In the genomic region with DNA sequence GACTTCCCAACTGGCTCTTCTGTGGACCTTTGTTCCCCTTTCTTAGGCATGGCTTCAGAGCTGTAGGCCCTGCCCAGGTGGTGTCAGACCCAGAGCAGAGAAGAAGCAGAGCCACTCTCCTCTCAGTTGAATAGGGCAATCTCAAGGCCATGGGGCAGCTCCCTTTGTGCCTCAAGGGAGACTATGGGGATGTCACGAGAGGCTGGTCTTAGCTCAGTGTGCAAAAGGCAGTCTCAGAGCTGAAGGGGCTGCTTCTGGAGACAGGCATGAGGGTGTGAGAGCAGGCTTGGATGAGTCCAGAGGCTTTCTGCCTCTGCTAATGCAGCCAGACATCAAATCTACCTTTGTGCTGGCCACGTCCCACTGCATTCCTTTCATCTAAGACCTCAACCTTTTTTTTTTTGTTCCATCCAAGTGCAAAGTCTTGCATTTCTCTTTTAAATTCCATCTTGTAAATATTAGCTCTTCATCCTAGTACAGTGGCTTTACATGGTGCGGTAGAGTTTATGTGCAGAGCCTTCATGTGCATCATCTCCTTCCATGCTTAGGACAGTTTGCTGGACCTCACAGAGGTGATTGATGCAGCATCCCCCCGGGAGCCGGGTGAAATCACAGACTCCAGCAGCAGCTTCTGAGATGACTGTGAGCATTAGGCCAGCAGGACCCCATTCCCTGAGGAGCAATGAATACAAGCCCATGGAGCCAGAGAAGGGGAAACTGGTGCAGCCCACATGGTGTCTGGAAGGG, we compare ENCODE assay signal across 1 cellular context.
TF ChIP-seq lines count a peak whose summit lies in the region.

No MANE protein-coding gene starts in this region.

TF ChIP-seq in GM12878, 131 proteins besides CTCF, POLR2A, EP300 and RAD21:
- TF ChIP-seq MEF2B (IDR thresholded peaks at IDR 0.05; ENCODE audit: partially characterized antibody, poor library complexity, severe bottlenecking) (peak; percentile 20), BHLHE40 (IDR thresholded peaks at IDR 0.05; ENCODE audit: borderline replicate concordance in 1 of 2, low read depth in 2 of 2, low read length in 1 of 2) (peak in 1 of 2 experiments; percentile 30; a peak in 1 of 4 replicates), SUPT20H (IDR thresholded peaks at IDR 0.05; ENCODE audit: borderline replicate concordance, control insufficient read depth, low read depth, low read length) (no peak), WRNIP1 (IDR thresholded peaks at IDR 0.05; ENCODE audit: borderline replicate concordance, low read depth, low read length) (no peak), TARDBP (IDR thresholded peaks at IDR 0.05; ENCODE audit: borderline replicate concordance) (no peak), MEF2A (IDR thresholded peaks at IDR 0.05; ENCODE audit: insufficient read depth, low read depth, low read length) (no peak)
- TF ChIP-seq, protein P1, sequence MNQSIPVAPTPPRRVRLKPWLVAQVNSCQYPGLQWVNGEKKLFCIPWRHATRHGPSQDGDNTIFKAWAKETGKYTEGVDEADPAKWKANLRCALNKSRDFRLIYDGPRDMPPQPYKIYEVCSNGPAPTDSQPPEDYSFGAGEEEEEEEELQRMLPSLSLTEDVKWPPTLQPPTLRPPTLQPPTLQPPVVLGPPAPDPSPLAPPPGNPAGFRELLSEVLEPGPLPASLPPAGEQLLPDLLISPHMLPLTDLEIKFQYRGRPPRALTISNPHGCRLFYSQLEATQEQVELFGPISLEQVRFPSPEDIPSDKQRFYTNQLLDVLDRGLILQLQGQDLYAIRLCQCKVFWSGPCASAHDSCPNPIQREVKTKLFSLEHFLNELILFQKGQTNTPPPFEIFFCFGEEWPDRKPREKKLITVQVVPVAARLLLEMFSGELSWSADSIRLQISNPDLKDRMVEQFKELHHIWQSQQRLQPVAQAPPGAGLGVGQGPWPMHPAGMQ (IDR thresholded peaks at IDR 0.05; ENCODE audit: borderline replicate concordance), result no peak
- TF ChIP-seq, protein P2, sequence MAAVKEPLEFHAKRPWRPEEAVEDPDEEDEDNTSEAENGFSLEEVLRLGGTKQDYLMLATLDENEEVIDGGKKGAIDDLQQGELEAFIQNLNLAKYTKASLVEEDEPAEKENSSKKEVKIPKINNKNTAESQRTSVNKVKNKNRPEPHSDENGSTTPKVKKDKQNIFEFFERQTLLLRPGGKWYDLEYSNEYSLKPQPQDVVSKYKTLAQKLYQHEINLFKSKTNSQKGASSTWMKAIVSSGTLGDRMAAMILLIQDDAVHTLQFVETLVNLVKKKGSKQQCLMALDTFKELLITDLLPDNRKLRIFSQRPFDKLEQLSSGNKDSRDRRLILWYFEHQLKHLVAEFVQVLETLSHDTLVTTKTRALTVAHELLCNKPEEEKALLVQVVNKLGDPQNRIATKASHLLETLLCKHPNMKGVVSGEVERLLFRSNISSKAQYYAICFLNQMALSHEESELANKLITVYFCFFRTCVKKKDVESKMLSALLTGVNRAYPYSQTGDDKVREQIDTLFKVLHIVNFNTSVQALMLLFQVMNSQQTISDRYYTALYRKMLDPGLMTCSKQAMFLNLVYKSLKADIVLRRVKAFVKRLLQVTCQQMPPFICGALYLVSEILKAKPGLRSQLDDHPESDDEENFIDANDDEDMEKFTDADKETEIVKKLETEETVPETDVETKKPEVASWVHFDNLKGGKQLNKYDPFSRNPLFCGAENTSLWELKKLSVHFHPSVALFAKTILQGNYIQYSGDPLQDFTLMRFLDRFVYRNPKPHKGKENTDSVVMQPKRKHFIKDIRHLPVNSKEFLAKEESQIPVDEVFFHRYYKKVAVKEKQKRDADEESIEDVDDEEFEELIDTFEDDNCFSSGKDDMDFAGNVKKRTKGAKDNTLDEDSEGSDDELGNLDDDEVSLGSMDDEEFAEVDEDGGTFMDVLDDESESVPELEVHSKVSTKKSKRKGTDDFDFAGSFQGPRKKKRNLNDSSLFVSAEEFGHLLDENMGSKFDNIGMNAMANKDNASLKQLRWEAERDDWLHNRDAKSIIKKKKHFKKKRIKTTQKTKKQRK (IDR thresholded peaks at IDR 0.05; ENCODE audit: low read depth, low read length), result no peak
